In the genomic region with DNA sequence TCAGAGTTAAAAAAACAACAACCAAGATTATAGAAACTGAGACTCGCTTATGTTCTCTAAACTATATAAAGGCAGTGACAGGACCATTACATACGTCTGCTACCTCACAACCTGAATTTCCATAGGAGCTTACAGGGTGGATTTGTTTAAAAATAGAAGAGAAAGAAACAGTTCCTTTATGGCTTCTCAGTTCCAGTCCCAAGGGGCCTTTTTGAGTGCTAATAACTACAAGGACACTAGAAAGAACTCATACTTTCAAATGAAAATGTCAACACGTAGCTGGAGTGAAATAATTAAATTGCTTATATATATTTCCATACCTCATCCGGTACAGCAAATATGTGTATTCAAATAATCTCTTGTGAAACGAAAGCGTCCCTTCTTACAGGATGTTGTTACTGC, we compare ENCODE assay signal across 15 cellular contexts. TPM values are rescaled to one million over a fixed set of nuclear protein-coding genes. Genes with fewer than 3 reads are reported as not detected.
A peak's percentile ranks its signal among the peaks of the same experiment; 100 is the strongest.
DNase-seq lines count a peak whose midpoint lies in the region; ATAC-seq and TF ChIP-seq lines count a peak whose summit lies in the region.
"Had no signal": no experiment of that assay in that cellular context is flagged by ENCODE, and none has a peak within 500 bp of the region (broad histone marks: within the 10 kb centered on the region; RNA-seq: fewer than 3 reads in every experiment).

No MANE protein-coding gene starts in this region.

- H3K79me2 ChIP-seq in MM.1S (ENCODE audit: low read length) = no peaks in the 10 kb centered on the region

- no peaks in the 10 kb centered on the region for H4K20me1 ChIP-seq in MM.1S (ENCODE audit: insufficient read depth, low read length)

- ATAC-seq in GM18502 (IDR thresholded peaks at IDR 0.05; ENCODE audit: poor library complexity, unreplicated experiment) = peak; percentile 68
- ATAC-seq in GM21360 (IDR thresholded peaks at IDR 0.05; ENCODE audit: unreplicated experiment) = peak; percentile 77
- ATAC-seq in HG02884 (IDR thresholded peaks at IDR 0.05; ENCODE audit: unreplicated experiment) = peak; percentile 73
- no peak for ATAC-seq in body of pancreas
- no peak for ATAC-seq in gastroesophageal sphincter
- ATAC-seq: foreskin keratinocyte; left lung; stimulated activated naive CD8-positive, alpha-beta T cell treated with anti-CD3 and anti-CD28 coated beads, Interleukin-15, amount 100 ng/mL, for 72 hours had no signal

- intact Hi-C loops in body of pancreas (cut with DNase I) = no loop called here

- H3K9me3 ChIP-seq in MM.1S (replicated peaks; ENCODE audit: insufficient read depth, low read length) (no peaks in the 10 kb centered on the region), body of pancreas (no peaks in the 10 kb centered on the region), gastroesophageal sphincter (no peaks in the 10 kb centered on the region)
- H3K9me3 ChIP-seq: colonic mucosa, left lung had no signal

- no peak for TF ChIP-seq CTCF in MM.1S (IDR thresholded peaks at IDR 0.05; ENCODE audit: low read length)
- no peak for TF ChIP-seq CTCF in body of pancreas (IDR thresholded peaks at IDR 0.05)
- TF ChIP-seq CTCF in gastroesophageal sphincter (IDR thresholded peaks at IDR 0.05) = no peak

- 79 to 82% methylated on average over 6 of the region's 6 CpGs for WGBS in body of pancreas, 2 donors
- 66 to 79% methylated on average over 6 of the region's 6 CpGs for WGBS in gastroesophageal sphincter (ENCODE audit: low coverage in 1 of 2), 2 donors

- H3K4me2 ChIP-seq in MM.1S (ENCODE audit: low read depth, low read length) = peak overlapping the region; percentile 14; the same call in 1 of the 2 replicates

- H3K27me3 ChIP-seq in MM.1S (replicated peaks; ENCODE audit: insufficient read depth, low read length) (no peaks in the 10 kb centered on the region), body of pancreas (no peaks in the 10 kb centered on the region), gastroesophageal sphincter (no peaks in the 10 kb centered on the region)
- H3K27me3 ChIP-seq: colonic mucosa, foreskin keratinocyte, left lung had no signal

- DNase-seq in MM.1S = peak; percentile 29
- no peak for DNase-seq in body of pancreas
- DNase-seq in NCI-H1105 (lab: John Stamatoyannopoulos, UW) = no peak
- no peak for DNase-seq in T-helper 2 cell treated with Interferon-gamma antibody and Interleukin-4, amounts not matched to agents 5 μg/mL and 100 μg/mL, for 36 hours (ENCODE audit: low spot score)
- DNase-seq: activated effector memory CD4-positive, alpha-beta T cell treated with Interleukin-2 at 50 U/mL for 16 hours; colonic mucosa; foreskin keratinocyte; left lung; nucleus accumbens; stimulated activated naive CD8-positive, alpha-beta T cell treated with anti-CD3 and anti-CD28 coated beads, Interleukin-15, amount 100 ng/mL, for 72 hours had no signal

- TF ChIP-seq POLR2A in body of pancreas (IDR thresholded peaks at IDR 0.05) (no peak), gastroesophageal sphincter (IDR thresholded peaks at IDR 0.05) (no peak)

- H3K36me3 ChIP-seq in MM.1S (replicated peaks; ENCODE audit: insufficient read depth, low read length) = no peaks in the 10 kb centered on the region
- no peaks in the 10 kb centered on the region for H3K36me3 ChIP-seq in body of pancreas (replicated peaks in 1 of 2; ENCODE audit: insufficient read depth in 1 of 2, low read depth in 2 of 2)
- H3K36me3 ChIP-seq in gastroesophageal sphincter = no peaks in the 10 kb centered on the region
- H3K36me3 ChIP-seq: colonic mucosa, left lung had no signal

- H3K9ac ChIP-seq in MM.1S (ENCODE audit: low read length) = no peak overlapping the region; the same call in 1 of the 2 replicates

- H3K27ac ChIP-seq in MM.1S (ENCODE audit: low read length) (peak overlapping the region; percentile 21; the same call in 1 of the 2 replicates), body of pancreas (no peak overlapping the region), gastroesophageal sphincter (no peak overlapping the region)
- H3K27ac ChIP-seq: colonic mucosa, foreskin keratinocyte, VCaP had no signal

- H3K9me2 ChIP-seq in MM.1S (replicated peaks; ENCODE audit: insufficient read depth, low read length) = no peaks in the 10 kb centered on the region

- no peak overlapping the region for H3K4me3 Mint-ChIP-seq in T-helper 2 cell treated with Interferon-gamma antibody and Interleukin-4, amounts not matched to agents 5 μg/mL and 100 μg/mL, for 36 hours
- H3K4me3 Mint-ChIP-seq: stimulated activated naive CD8-positive, alpha-beta T cell treated with anti-CD3 and anti-CD28 coated beads, Interleukin-15, amount 100 ng/mL, for 72 hours had no signal

- H2AFZ ChIP-seq in MM.1S (ENCODE audit: low read length) = 0 out of 2 replicates have a peak overlapping the region, but pooled peaks have one; percentile 2

- H3K27ac Mint-ChIP-seq in T-helper 2 cell treated with Interferon-gamma antibody and Interleukin-4, amounts not matched to agents 5 μg/mL and 100 μg/mL, for 36 hours = no peak overlapping the region

- no peaks in the 10 kb centered on the region for H3K36me3 Mint-ChIP-seq in T-helper 2 cell treated with Interferon-gamma antibody and Interleukin-4, amounts not matched to agents 5 μg/mL and 100 μg/mL, for 36 hours (ENCODE audit: low read depth)

- H3K4me1 Mint-ChIP-seq in T-helper 2 cell treated with Interferon-gamma antibody and Interleukin-4, amounts not matched to agents 5 μg/mL and 100 μg/mL, for 36 hours (ENCODE audit: low read depth) = no peaks in the 10 kb centered on the region
- H3K4me1 Mint-ChIP-seq: stimulated activated naive CD8-positive, alpha-beta T cell treated with anti-CD3 and anti-CD28 coated beads, Interleukin-15, amount 100 ng/mL, for 72 hours had no signal

- no peak for TF ChIP-seq EP300 in gastroesophageal sphincter (IDR thresholded peaks at IDR 0.05)

- no peaks in the 10 kb centered on the region for H3K9me3 Mint-ChIP-seq in T-helper 2 cell treated with Interferon-gamma antibody and Interleukin-4, amounts not matched to agents 5 μg/mL and 100 μg/mL, for 36 hours

- peaks cover 7% of the 10 kb centered on the region for H3K27me3 Mint-ChIP-seq in T-helper 2 cell treated with Interferon-gamma antibody and Interleukin-4, amounts not matched to agents 5 μg/mL and 100 μg/mL, for 36 hours (ENCODE audit: low read depth)

- peaks cover 4% of the 10 kb centered on the region; the same call in 1 of the 2 replicates for H3K4me1 ChIP-seq in MM.1S (ENCODE audit: low read length)
- H3K4me1 ChIP-seq in body of pancreas = peaks cover 15% of the 10 kb centered on the region
- no peaks in the 10 kb centered on the region for H3K4me1 ChIP-seq in gastroesophageal sphincter
- H3K4me1 ChIP-seq: colonic mucosa, foreskin keratinocyte, left lung had no signal

- H3F3A ChIP-seq in MM.1S (ENCODE audit: insufficient read depth, low read length) = no peaks in the 10 kb centered on the region

- H3K4me3 ChIP-seq in MM.1S (ENCODE audit: low read length) (peak overlapping the region; percentile 1; the same call in 1 of the 2 replicates), body of pancreas (no peak overlapping the region), gastroesophageal sphincter (no peak overlapping the region)
- H3K4me3 ChIP-seq: colonic mucosa, left lung had no signal

RNA-seq across cellular contexts. Expression of a gene that starts 19.7 kb away (rescaled TPM):
- total RNA-seq in body of pancreas = 1 to 10 TPM; 6.9 to 9.9 TPM
- total RNA-seq in gastroesophageal sphincter = 10 to 100 TPM in 1 of 4 donors, 1 to 10 TPM in 3; 4.4 to 25.3 (median 6.9) TPM

Comparison
In these comparisons a context has a peak if more than half of its experiments do, and no peak if none do; other contexts are left out.
1. ATAC-seq: peak in GM18502 (single experiment), GM21360 (single experiment) and HG02884 (single experiment); none in body of pancreas (single experiment) and gastroesophageal sphincter (single experiment).